In genomic region chr6:28758046-28758817, GRCh38 we compare ENCODE assay signal across 1 cellular context.
TF ChIP-seq lines count a peak whose summit lies in the region.

No MANE protein-coding gene starts in this region.

TF ChIP-seq in HepG2, 621 proteins besides CTCF, POLR2A, EP300 and RAD21 (continued from another document and continues in another):
- no peak for TF ChIP-seq LRRFIP1 (CRISPR knock-in tag; conservative IDR thresholded peaks at IDR 0.05)
- no peak for TF ChIP-seq ZHX1 (CRISPR knock-in tag; IDR thresholded peaks at IDR 0.05; ENCODE audit: low read depth)
- peak; percentile 58; the same call in 1 of the 2 replicates for TF ChIP-seq FOXA3 (CRISPR knock-in tag; IDR thresholded peaks at IDR 0.05)
- no peak for TF ChIP-seq ZBED4 (CRISPR knock-in tag; IDR thresholded peaks at IDR 0.05; ENCODE audit: borderline replicate concordance)
- TF ChIP-seq CCDC6 (CRISPR knock-in tag; IDR thresholded peaks at IDR 0.05): peak; percentile 78; the same call in 1 of the 2 replicates
- TF ChIP-seq SRY (CRISPR knock-in tag; IDR thresholded peaks at IDR 0.05): no peak
- TF ChIP-seq ZNF614 (CRISPR knock-in tag; IDR thresholded peaks at IDR 0.05; ENCODE audit: borderline replicate concordance): no peak
- no peak for TF ChIP-seq ZNF646 (CRISPR knock-in tag; IDR thresholded peaks at IDR 0.05)
- peak; percentile 35; the same call in 1 of the 2 replicates for TF ChIP-seq MXD4 (CRISPR knock-in tag; IDR thresholded peaks at IDR 0.05)
- TF ChIP-seq RORA (CRISPR knock-in tag; IDR thresholded peaks at IDR 0.05): no peak
- no peak for TF ChIP-seq ZNF749 (CRISPR knock-in tag; IDR thresholded peaks at IDR 0.05; ENCODE audit: borderline replicate concordance)
- no peak for TF ChIP-seq ZNF691 (CRISPR knock-in tag; IDR thresholded peaks at IDR 0.05; ENCODE audit: borderline replicate concordance, low read depth)
- TF ChIP-seq RXRA (CRISPR knock-in tag; IDR thresholded peaks at IDR 0.05): no peak
- TF ChIP-seq PITX1 (CRISPR knock-in tag; IDR thresholded peaks at IDR 0.05): no peak
- TF ChIP-seq ZKSCAN8 (CRISPR knock-in tag; IDR thresholded peaks at IDR 0.05; ENCODE audit: borderline replicate concordance): peak; percentile 70; the same call in 1 of the 2 replicates
- TF ChIP-seq ZNF160 (CRISPR knock-in tag; IDR thresholded peaks at IDR 0.05): 0 out of 2 replicates have a peak, but pooled peaks have one; percentile 38
- no peak for TF ChIP-seq GPN1 (CRISPR knock-in tag; IDR thresholded peaks at IDR 0.05; ENCODE audit: borderline replicate concordance)
- TF ChIP-seq HOXA3 (CRISPR knock-in tag; IDR thresholded peaks at IDR 0.05): 0 out of 2 replicates have a peak, but pooled peaks have one; percentile 6
- TF ChIP-seq ZNF251 (CRISPR knock-in tag; IDR thresholded peaks at IDR 0.05): no peak
- TF ChIP-seq ZNF580 (CRISPR knock-in tag; IDR thresholded peaks at IDR 0.05; ENCODE audit: borderline replicate concordance, low read depth): peak; percentile 20; the same call in 1 of the 2 replicates
- TF ChIP-seq TRIM22 (IDR thresholded peaks at IDR 0.05): no peak
- TF ChIP-seq SP140L (CRISPR knock-in tag; IDR thresholded peaks at IDR 0.05; ENCODE audit: borderline replicate concordance): 0 out of 2 replicates have a peak, but pooled peaks have one; percentile 48
- TF ChIP-seq SAFB2 (CRISPR knock-in tag; IDR thresholded peaks at IDR 0.05; ENCODE audit: borderline replicate concordance, low read depth): no peak
- peak; percentile 48; the same call in 1 of the 2 replicates for TF ChIP-seq ATF1 (CRISPR knock-in tag; IDR thresholded peaks at IDR 0.05)
- TF ChIP-seq KLF11 (CRISPR knock-in tag; IDR thresholded peaks at IDR 0.05): peak; percentile 85; the same call in 1 of the 2 replicates
- TF ChIP-seq RFXANK (CRISPR knock-in tag; IDR thresholded peaks at IDR 0.05): no peak
- 0 out of 2 replicates have a peak, but pooled peaks have one; percentile 69 for TF ChIP-seq ZNF33B (CRISPR knock-in tag; IDR thresholded peaks at IDR 0.05)
- TF ChIP-seq RELA (CRISPR knock-in tag; IDR thresholded peaks at IDR 0.05): no peak
- 0 out of 2 replicates have a peak, but pooled peaks have one; percentile 40 for TF ChIP-seq KMT2A (CRISPR knock-in tag; IDR thresholded peaks at IDR 0.05)
- TF ChIP-seq ZNF235 (CRISPR knock-in tag; IDR thresholded peaks at IDR 0.05; ENCODE audit: borderline replicate concordance): no peak
- TF ChIP-seq GZF1 (CRISPR knock-in tag; IDR thresholded peaks at IDR 0.05): no peak
- TF ChIP-seq YEATS2 (CRISPR knock-in tag; IDR thresholded peaks at IDR 0.05; ENCODE audit: borderline replicate concordance): no peak
- TF ChIP-seq ARID5B (CRISPR knock-in tag; IDR thresholded peaks at IDR 0.05): peak; percentile 82
